20 cellular contexts compared by ENCODE assay signal in the genomic region with DNA sequence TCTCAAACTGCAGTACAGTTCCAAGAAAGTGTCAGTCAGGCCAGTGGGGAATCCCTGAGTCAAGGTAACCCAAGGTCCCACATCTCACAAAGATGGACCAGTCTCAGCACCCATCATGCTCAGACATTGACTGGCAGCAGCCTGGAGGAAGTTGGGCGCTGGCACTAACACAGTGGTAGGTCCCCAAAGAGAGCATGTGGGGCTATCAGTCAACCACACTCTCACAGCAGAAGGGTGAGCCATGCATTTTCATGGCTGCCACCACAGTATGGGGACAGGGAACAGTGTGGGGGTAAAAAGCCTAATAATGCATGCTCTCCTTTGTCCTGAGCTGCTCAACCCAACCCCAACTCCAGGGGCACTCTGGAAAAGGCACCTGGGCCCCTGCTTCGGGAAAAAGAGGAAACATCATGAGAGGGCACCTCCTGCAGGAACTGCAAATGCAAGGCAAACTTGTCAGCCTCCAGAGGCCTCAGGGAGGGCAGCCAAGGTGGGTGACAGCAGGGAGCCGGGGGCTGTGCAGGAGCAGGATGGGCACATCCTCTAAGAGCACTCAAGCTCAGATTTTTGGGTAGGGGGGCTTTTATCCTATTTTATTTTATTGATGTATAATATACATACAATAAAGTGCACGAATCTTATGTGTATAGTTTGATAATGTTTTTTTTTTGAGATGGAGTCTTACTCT. TPM values are rescaled to one million over a fixed set of nuclear protein-coding genes. Genes with fewer than 3 reads are reported as not detected.
DNase-seq lines count a peak whose midpoint lies in the region; ATAC-seq and TF ChIP-seq lines count a peak whose summit lies in the region.
"Had no signal": no experiment of that assay in that cellular context is flagged by ENCODE, and none has a peak within 500 bp of the region (broad histone marks: within the 10 kb centered on the region; RNA-seq: fewer than 3 reads in every experiment).

No MANE protein-coding gene starts in this region.

- H3K36me3 Mint-ChIP-seq in effector memory CD8-positive, alpha-beta T cell (ENCODE audit: insufficient read depth): peaks cover 2% of the 10 kb centered on the region

- ATAC-seq in Right ventricle myocardium superior (ENCODE audit: poor library complexity) (no peak), HG02798 (IDR thresholded peaks at IDR 0.05; ENCODE audit: poor library complexity, unreplicated experiment) (no peak)
- ATAC-seq in effector memory CD8-positive, alpha-beta T cell (replicated peaks): peak; percentile 44
- ATAC-seq: GM12878 had no signal

- peak overlapping the region in 1 of 2 donors; percentile 42 for H3K27ac Mint-ChIP-seq in effector memory CD8-positive, alpha-beta T cell
- H3K27ac Mint-ChIP-seq: CD4-positive, alpha-beta T cell had no signal

- H3K4me3 Mint-ChIP-seq in effector memory CD8-positive, alpha-beta T cell: no peak overlapping the region
- H3K4me3 Mint-ChIP-seq: CD4-positive, alpha-beta T cell had no signal

- no peaks in the 10 kb centered on the region for H3K9me3 Mint-ChIP-seq in effector memory CD8-positive, alpha-beta T cell
- H3K9me3 Mint-ChIP-seq: CD4-positive, alpha-beta T cell had no signal

- no peaks in the 10 kb centered on the region for H3K27me3 Mint-ChIP-seq in effector memory CD8-positive, alpha-beta T cell
- H3K27me3 Mint-ChIP-seq: CD4-positive, alpha-beta T cell had no signal

- intact Hi-C loops in cardiac septum (cut with DNase I): no loop called here
- intact Hi-C loops in Right ventricle myocardium superior (cut with DNase I): no loop called here
- intact Hi-C loops in posterior vena cava (cut with DNase I): no loop called here

- H3K4me1 Mint-ChIP-seq in effector memory CD8-positive, alpha-beta T cell (ENCODE audit: low read depth in 2 of 2): peaks cover 23 to 24% of the 10 kb centered on the region in 2 donors

- DNase-seq in cardiac septum (ENCODE audit: low spot score) (peak; percentile 15), Right ventricle myocardium superior (no peak), posterior vena cava (ENCODE audit: low spot score) (peak; percentile 56), GM10266 (ENCODE audit: extremely low spot score) (no peak), NCI-H345 (lab: John Stamatoyannopoulos, UW) (no peak)
- no peak for DNase-seq in effector memory CD8-positive, alpha-beta T cell
- DNase-seq: AML-193, KBM-7, MV-4-11, NCI-H1105 treated with DMSO at 0.1 percent for 48 hours, NCI-H146, NCI-H1930, NCI-H2107, NCI-H446, NCI-H524 treated with DMSO at 0.1 percent for 48 hours, NCI-H774, SK-N-SH had no signal

- TF ChIP-seq CTCF in GM10266 (IDR thresholded peaks at IDR 0.05; ENCODE audit: control insufficient read depth, insufficient read depth, low read depth, missing control alignments): no peak

RNA-seq across cellular contexts. Expression of a gene that starts 9.5 kb away (rescaled TPM):
- 9.5 TPM for total RNA-seq in cardiac septum
- 39.9 TPM for total RNA-seq in Right ventricle myocardium superior
- 10 to 100 TPM; 20.7 to 21.0 TPM for total RNA-seq in posterior vena cava

RNA-seq across cellular contexts. Expression of a gene that starts 49.7 kb away (rescaled TPM):
- 47.8 TPM for total RNA-seq in cardiac septum
- 46.9 TPM for total RNA-seq in Right ventricle myocardium superior
- total RNA-seq in posterior vena cava: 10 to 100 TPM; 41.4 to 49.1 TPM

RNA-seq across cellular contexts. Expression of a gene that starts 59.3 kb away (rescaled TPM):
- 38.0 TPM for total RNA-seq in cardiac septum
- total RNA-seq in Right ventricle myocardium superior: 59.9 TPM
- 10 to 100 TPM; 26.7 to 29.8 TPM for total RNA-seq in posterior vena cava

Comparison
In these comparisons a context has a peak if more than half of its experiments do, and no peak if none do; other contexts are left out.
1. DNase-seq: peak in cardiac septum (single experiment) and posterior vena cava (single experiment); none in Right ventricle myocardium superior (single experiment), effector memory CD8-positive, alpha-beta T cell (0 of 3), GM10266 (single experiment) and NCI-H345 (single experiment).